Comparison of ENCODE assay signal across 14 cellular contexts in the genomic region with DNA sequence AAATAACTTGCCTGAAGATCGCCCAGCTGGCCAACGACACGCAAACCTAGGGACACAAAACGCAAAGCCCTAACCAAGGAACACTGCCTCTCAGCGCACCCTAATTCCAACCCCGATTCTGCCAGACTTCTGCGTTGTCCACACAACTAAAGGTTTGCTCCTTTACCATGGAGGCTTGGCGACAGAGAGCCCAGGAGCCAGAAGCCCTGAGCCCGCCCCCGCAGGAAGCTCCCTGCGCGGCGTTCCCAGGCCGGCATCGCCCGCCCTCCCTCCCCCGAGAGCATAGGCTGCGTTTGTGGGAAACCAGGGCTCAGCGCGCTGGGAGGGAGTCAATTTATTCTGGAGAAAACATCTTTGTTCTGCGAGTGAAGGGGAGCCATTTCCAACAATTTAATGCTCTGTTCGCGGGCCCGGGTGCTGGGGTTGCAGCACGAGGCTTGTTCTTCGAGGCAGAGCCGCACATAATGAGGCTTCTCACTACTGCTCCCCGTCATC.
A peak's percentile ranks its signal among the peaks of the same experiment; 100 is the strongest.
DNase-seq lines count a peak whose midpoint lies in the region; ATAC-seq and TF ChIP-seq lines count a peak whose summit lies in the region.
"Had no signal": no experiment of that assay in that cellular context is flagged by ENCODE, and none has a peak within 500 bp of the region (broad histone marks: within the 10 kb centered on the region; RNA-seq: fewer than 3 reads in every experiment).

No MANE protein-coding gene starts in this region.

- peaks cover 23% of the 10 kb centered on the region for H3K4me1 Mint-ChIP-seq in nephron progenitor cell
- H3K4me1 Mint-ChIP-seq: stimulated activated naive CD8-positive, alpha-beta T cell treated with anti-CD3 and anti-CD28 coated beads, Interleukin-15, amount 100 ng/mL, for 72 hours had no signal

- H3K36me3 ChIP-seq in WERI-Rb-1 (no peaks in the 10 kb centered on the region), esophagus muscularis mucosa (no peaks in the 10 kb centered on the region)
- H3K36me3 ChIP-seq: prostate gland had no signal

- H3K27ac ChIP-seq in WERI-Rb-1 (no peak overlapping the region), esophagus muscularis mucosa (replicated peaks in 1 of 4) (no peak overlapping the region), temporal lobe (ENCODE audit: low read depth, low read length) (peak overlapping the region; percentile 97)
- H3K27ac ChIP-seq: prostate gland had no signal

- no peak for DNase-seq in WERI-Rb-1
- DNase-seq in esophagus muscularis mucosa (ENCODE audit: extremely low spot score): no peak
- peak; percentile 13 for DNase-seq in nephron progenitor cell
- no peak for DNase-seq in stimulated activated naive CD8-positive, alpha-beta T cell treated with anti-CD3 and anti-CD28 coated beads, Interleukin-15, Interleukin-2, amounts not matched to agents 100 U/mL and 50 U/mL, for 24 hours
- no peak for DNase-seq in ACHN
- no peak for DNase-seq in HCEC 1CT
- DNase-seq: activated T-cell treated with anti-CD3 and anti-CD28 coated beads, Interleukin-2, amount 50 U/mL, for 1 hour; amniotic stem cell; effector memory CD8-positive, alpha-beta T cell; stimulated activated CD4-positive, alpha-beta T cell treated with anti-CD3 and anti-CD28 coated beads, Interleukin-4, amount 100 ng/mL, for 24 hours; stimulated activated naive CD8-positive, alpha-beta T cell treated with anti-CD3 and anti-CD28 coated beads, Interleukin-15, amount 100 ng/mL, for 72 hours had no signal

- in situ Hi-C loops in ACHN (cut with HindIII; ENCODE audit: low pct_ligation_motif_present, low pct_unique_long_range_greater_than_20kb, low sequenced_read_pairs): no loop called here

- no peak for TF ChIP-seq POLR2A in esophagus muscularis mucosa (IDR thresholded peaks at IDR 0.05; ENCODE audit: low read depth)

- TF ChIP-seq CTCF in WERI-Rb-1 (IDR thresholded peaks at IDR 0.05; ENCODE audit: low read depth, low read length): no peak
- TF ChIP-seq CTCF in esophagus muscularis mucosa (IDR thresholded peaks at IDR 0.05): no peak
- no peak for TF ChIP-seq CTCF in nephron progenitor cell (IDR thresholded peaks at IDR 0.05)

- ATAC-seq in stimulated activated naive CD8-positive, alpha-beta T cell treated with anti-CD3 and anti-CD28 coated beads, Interleukin-15, Interleukin-2, amounts not matched to agents 100 U/mL and 50 U/mL, for 24 hours: no peak
- ATAC-seq: effector memory CD8-positive, alpha-beta T cell had no signal

- 48% methylated on average over 9 of the region's 28 CpGs for WGBS in esophagus muscularis mucosa

- intact Hi-C loops in esophagus muscularis mucosa (cut with DNase I): no loop called here

- peaks cover 0 to 17% (median 14%) of the 10 kb centered on the region in 4 donors for H3K4me1 ChIP-seq in esophagus muscularis mucosa
- H3K4me1 ChIP-seq: prostate gland had no signal

- no peaks in the 10 kb centered on the region for H3K9me3 Mint-ChIP-seq in nephron progenitor cell
- H3K9me3 Mint-ChIP-seq: effector memory CD8-positive, alpha-beta T cell; stimulated activated naive CD8-positive, alpha-beta T cell treated with anti-CD3 and anti-CD28 coated beads, Interleukin-15, amount 100 ng/mL, for 72 hours had no signal

- no peak for TF ChIP-seq EP300 in esophagus muscularis mucosa (IDR thresholded peaks at IDR 0.05)

- H3K9me3 ChIP-seq in WERI-Rb-1 (ENCODE audit: severe bottlenecking) (no peaks in the 10 kb centered on the region), esophagus muscularis mucosa (no peaks in the 10 kb centered on the region)
- H3K9me3 ChIP-seq: prostate gland, SK-N-SH had no signal

- H3K27me3 ChIP-seq in WERI-Rb-1 (ENCODE audit: insufficient read depth, low read depth, severe bottlenecking) (peaks cover 15% of the 10 kb centered on the region), esophagus muscularis mucosa (peaks cover 0 to 64% (median 2%) of the 10 kb centered on the region in 4 donors)

- H3K27me3 Mint-ChIP-seq in nephron progenitor cell (ENCODE audit: low read depth, poor library complexity): peaks cover 17% of the 10 kb centered on the region

- H3K4me3 Mint-ChIP-seq in nephron progenitor cell: no peak overlapping the region
- H3K4me3 Mint-ChIP-seq: effector memory CD8-positive, alpha-beta T cell; stimulated activated naive CD8-positive, alpha-beta T cell treated with anti-CD3 and anti-CD28 coated beads, Interleukin-15, amount 100 ng/mL, for 72 hours had no signal

- H3K4me3 ChIP-seq in WERI-Rb-1 (ENCODE audit: low read depth, low read length): peak overlapping the region; percentile 37
- peak overlapping the region in 3 of 4 donors; percentile 5 to 19 (median 8) for H3K4me3 ChIP-seq in esophagus muscularis mucosa
- H3K4me3 ChIP-seq: prostate gland had no signal

- no peaks in the 10 kb centered on the region for H3K36me3 Mint-ChIP-seq in nephron progenitor cell (ENCODE audit: low read depth)

- no peak overlapping the region for H3K27ac Mint-ChIP-seq in nephron progenitor cell
- H3K27ac Mint-ChIP-seq: effector memory CD8-positive, alpha-beta T cell; stimulated activated naive CD8-positive, alpha-beta T cell treated with anti-CD3 and anti-CD28 coated beads, Interleukin-15, amount 100 ng/mL, for 72 hours had no signal
